In the genomic region with DNA sequence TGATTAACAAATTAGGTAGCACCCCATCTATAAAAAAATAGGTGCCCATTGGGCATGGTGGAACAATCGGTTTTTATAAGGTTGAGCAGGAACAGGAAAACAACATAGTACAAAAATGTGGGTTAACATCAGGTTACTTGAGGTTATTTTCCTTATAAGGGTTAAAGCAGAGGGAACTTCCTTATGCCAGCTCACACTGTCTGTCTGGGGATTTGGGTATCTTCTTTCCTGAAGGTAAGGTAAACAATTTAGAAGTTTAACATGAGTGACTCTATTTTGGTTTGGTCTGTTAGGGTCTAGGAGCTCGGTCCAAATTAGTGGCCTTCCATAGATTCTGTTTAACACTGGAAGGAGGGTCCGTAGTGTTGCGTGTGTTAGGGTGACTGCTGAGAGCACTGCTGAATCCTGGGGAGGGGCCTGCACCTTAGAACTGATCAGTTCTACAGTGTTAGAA, we compare ENCODE assay signal across 8 cellular contexts.
DNase-seq lines count a peak whose midpoint lies in the region; ATAC-seq lines count a peak whose summit lies in the region.

No MANE protein-coding gene starts in this region.

- no peaks in the 10 kb centered on the region for H3K27me3 ChIP-seq in muscle layer of duodenum (ENCODE audit: low read depth, low read length)

- DNase-seq in amniotic epithelial cell (ENCODE audit: low read depth) (peak; percentile 46), HUDEP-2 (lab: John Stamatoyannopoulos, UW; ENCODE audit: unreplicated experiment in 76 of 76) (no peak), NCI-H2029 treated with DMSO at 0.1 percent for 48 hours (lab: John Stamatoyannopoulos, UW) (no peak), iPS-NIHi7 (ENCODE audit: extremely low spot score) (no peak), NCI-H1417 (lab: John Stamatoyannopoulos, UW) (no peak)

- H3K27ac ChIP-seq in muscle layer of duodenum (ENCODE audit: low read length), result peak overlapping the region; percentile 79

- H3K36me3 ChIP-seq in muscle layer of duodenum (ENCODE audit: control insufficient read depth in 1 of 2, insufficient read depth in 2 of 2, low read length in 2 of 2), result peaks cover 0 to 19% of the 10 kb centered on the region in 2 donors

- ATAC-seq in GM18502 (IDR thresholded peaks at IDR 0.05; ENCODE audit: poor library complexity, unreplicated experiment), result peak; percentile 58
- ATAC-seq in HG03342 (IDR thresholded peaks at IDR 0.05; ENCODE audit: unreplicated experiment), result peak; percentile 46

- no peaks in the 10 kb centered on the region for H3K9me3 ChIP-seq in muscle layer of duodenum (ENCODE audit: control insufficient read depth in 1 of 2, low read length in 2 of 2)

- no peak overlapping the region for H3K4me3 ChIP-seq in muscle layer of duodenum (ENCODE audit: low read depth in 1 of 2, low read length in 2 of 2)

- H3K4me1 ChIP-seq in muscle layer of duodenum (ENCODE audit: control insufficient read depth in 1 of 2, insufficient read depth in 2 of 2, low read length in 2 of 2), result peaks cover 9 to 68% of the 10 kb centered on the region in 2 donors
